Comparison of ENCODE assay signal across 9 cellular contexts in genomic region chr1:58395355-58395754, GRCh38.
DNase-seq lines count a peak whose midpoint lies in the region; ATAC-seq and FAIRE-seq lines count a peak whose summit lies in the region.
"Had no signal": no experiment of that assay in that cellular context is flagged by ENCODE, and none has a peak within 500 bp of the region (broad histone marks: within the 10 kb centered on the region; RNA-seq: fewer than 3 reads in every experiment).

No MANE protein-coding gene starts in this region.

- DNase-seq in AG08395 (ENCODE audit: low spot score) = peak; percentile 93
- DNase-seq in HTR-8/SVneo (ENCODE audit: insufficient read length, low spot score) = peak; percentile 64
- DNase-seq in amniotic stem cell (lab: John Stamatoyannopoulos, UW) = peak; percentile 38
- peak; percentile 89 for DNase-seq in iris pigment epithelial cell (ENCODE audit: low read depth)
- no peak for DNase-seq in NCI-H187 treated with DMSO at 0.1 percent for 48 hours (lab: John Stamatoyannopoulos, UW)
- DNase-seq in midbrain (lab: John Stamatoyannopoulos, UW) = no peak
- DNase-seq in DMS153 treated with DMSO at 0.1 percent for 48 hours (lab: John Stamatoyannopoulos, UW; ENCODE audit: unreplicated experiment) = no peak
- DNase-seq: cerebellar nuclear complex had no signal

- no peak for ATAC-seq in HG02970 (IDR thresholded peaks at IDR 0.05; ENCODE audit: low FRiP score, unreplicated experiment)

- FAIRE-seq in HTR-8/SVneo (lab: Jason Lieb, UNC) = no peak

Comparison
In these comparisons a context has a peak if more than half of its experiments do, and no peak if none do; other contexts are left out.
1. DNase-seq: peak in AG08395 (single experiment), HTR-8/SVneo (single experiment), amniotic stem cell (single experiment) and iris pigment epithelial cell (single experiment); none in NCI-H187 treated with DMSO at 0.1 percent for 48 hours (single experiment), midbrain (single experiment) and DMS153 treated with DMSO at 0.1 percent for 48 hours (single experiment).